ENCODE assay signal across 36 cellular contexts in genomic region chr5:88118179-88118578, GRCh38.
"Had no signal": no experiment of that assay in that cellular context is flagged by ENCODE, and none has a peak within 500 bp of the region (broad histone marks: within the 10 kb centered on the region; RNA-seq: fewer than 3 reads in every experiment).

No MANE protein-coding gene starts in this region.

- H3K36me3 ChIP-seq: adrenal gland, brain microvascular endothelial cell, breast epithelium had no signal

- ATAC-seq: activated CD4-positive, alpha-beta T cell treated with anti-CD3 and anti-CD28 coated beads for 36 hours; activated CD4-positive, CD25-positive, alpha-beta regulatory T cell treated with anti-CD3 and anti-CD28 coated beads, Interleukin-2, amount 50 U/mL, for 24 hours; activated CD8-positive, alpha-beta memory T cell treated with anti-CD3 and anti-CD28 coated beads, Interleukin-2, amount 10 ng/mL, durations not matched to agents 7 days and 5 days; activated CD8-positive, alpha-beta T cell treated with anti-CD3 and anti-CD28 coated beads, Interleukin-2, amount 10 ng/mL, durations not matched to agents 7 days and 5 days; activated naive CD4-positive, alpha-beta T cell treated with anti-CD3 and anti-CD28 coated beads, Interleukin-2, amount 50 U/mL, for 72 hours; body of pancreas had no signal

- H3K27me3 ChIP-seq: adrenal gland, body of pancreas, brain microvascular endothelial cell, breast epithelium had no signal

- H3K4me3 Mint-ChIP-seq: activated CD4-positive, alpha-beta memory T cell treated with anti-CD3 and anti-CD28 coated beads, Interleukin-2, amount 10 ng/mL, durations not matched to agents 7 days and 5 days; activated CD4-positive, alpha-beta T cell treated with anti-CD3 and anti-CD28 coated beads for 36 hours; activated CD4-positive, alpha-beta T cell treated with anti-CD3 and anti-CD28 coated beads, Interleukin-2, amount 10 ng/mL, durations not matched to agents 7 days and 5 days; activated CD8-positive, alpha-beta memory T cell treated with anti-CD3 and anti-CD28 coated beads, Interleukin-2, amount 10 ng/mL, durations not matched to agents 7 days and 5 days; activated CD8-positive, alpha-beta T cell treated with anti-CD3 and anti-CD28 coated beads, Interleukin-2, amount 10 ng/mL, durations not matched to agents 7 days and 5 days; activated naive CD4-positive, alpha-beta T cell treated with anti-CD3 and anti-CD28 coated beads for 36 hours; activated naive CD8-positive, alpha-beta T cell treated with anti-CD3 and anti-CD28 coated beads for 36 hours; activated T-cell treated with anti-CD3 and anti-CD28 coated beads, Interleukin-2, amount 50 U/mL, for 24 hours; T-helper 1 cell treated with Interleukin-12 subunit alpha and Interleukin-12 subunit beta and Interleukin-4 antibody, amounts not matched to agents 30 μg/mL and 1 μg/mL, for 36 hours; T-helper 2 cell treated with Interferon-gamma antibody and Interleukin-4, amounts not matched to agents 5 μg/mL and 100 μg/mL, for 36 hours had no signal

- H3K4me3 ChIP-seq: adrenal gland, body of pancreas, breast epithelium had no signal

- H3K4me1 Mint-ChIP-seq: activated CD4-positive, alpha-beta memory T cell treated with anti-CD3 and anti-CD28 coated beads, Interleukin-2, amount 10 ng/mL, durations not matched to agents 7 days and 5 days; activated CD4-positive, alpha-beta T cell treated with anti-CD3 and anti-CD28 coated beads for 36 hours; activated CD4-positive, alpha-beta T cell treated with anti-CD3 and anti-CD28 coated beads, Interleukin-2, amount 10 ng/mL, durations not matched to agents 7 days and 5 days; activated CD8-positive, alpha-beta memory T cell treated with anti-CD3 and anti-CD28 coated beads, Interleukin-2, amount 10 ng/mL, durations not matched to agents 7 days and 5 days; activated naive CD8-positive, alpha-beta T cell treated with anti-CD3 and anti-CD28 coated beads for 36 hours had no signal

- DNase-seq: activated CD4-positive, alpha-beta memory T cell treated with anti-CD3 and anti-CD28 coated beads, Interleukin-2, amount 10 ng/mL, durations not matched to agents 7 days and 5 days; activated CD4-positive, alpha-beta T cell treated with anti-CD3 and anti-CD28 coated beads for 1 hour; activated CD4-positive, alpha-beta T cell treated with anti-CD3 and anti-CD28 coated beads for 36 hours; activated CD4-positive, alpha-beta T cell treated with anti-CD3 and anti-CD28 coated beads for 48 hours; activated CD4-positive, alpha-beta T cell treated with anti-CD3 and anti-CD28 coated beads, Interleukin-2, amount 10 ng/mL, durations not matched to agents 7 days and 5 days; activated CD4-positive, alpha-beta T cell treated with anti-CD3 and anti-CD28 coated beads, Interleukin-2, amount 50 U/mL, for 48 hours; activated CD4-positive, CD25-positive, alpha-beta regulatory T cell; activated CD8-positive, alpha-beta memory T cell treated with anti-CD3 and anti-CD28 coated beads for 24 hours; activated CD8-positive, alpha-beta memory T cell treated with anti-CD3 and anti-CD28 coated beads, Interleukin-2, amount 10 ng/mL, durations not matched to agents 7 days and 5 days; activated CD8-positive, alpha-beta memory T cell treated with anti-CD3 and anti-CD28 coated beads, Interleukin-2, amount 50 U/mL, for 48 hours; activated CD8-positive, alpha-beta T cell treated with anti-CD3 and anti-CD28 coated beads, Interleukin-2, amount 10 ng/mL, durations not matched to agents 7 days and 5 days; activated effector memory CD4-positive, alpha-beta T cell treated with anti-CD3 and anti-CD28 coated beads, Interleukin-2, amount 50 U/mL, for 16 hours; activated gamma-delta T cell treated with Interleukin-2 at 50 U/mL for 16 hours; activated naive CD4-positive, alpha-beta T cell; activated naive CD4-positive, alpha-beta T cell treated with anti-CD3 and anti-CD28 coated beads for 36 hours; activated naive CD4-positive, alpha-beta T cell treated with anti-CD3 and anti-CD28 coated beads, Interleukin-2, amount 50 U/mL, for 16 hours; activated naive CD8-positive, alpha-beta T cell treated with anti-CD3 and anti-CD28 coated beads for 36 hours; activated T-cell treated with anti-CD3 and anti-CD28 coated beads, Interleukin-2, amount 50 U/mL, for 24 hours; activated T-cell treated with anti-CD3 and anti-CD28 coated beads, Interleukin-2, amount 50 U/mL, for 48 hours; adrenal gland; amniotic stem cell; aorta; body of pancreas; brain microvascular endothelial cell; central memory CD4-positive, alpha-beta T cell; T-helper 2 cell; T-helper 9 cell had no signal

- H3K4me1 ChIP-seq: adrenal gland, body of pancreas, breast epithelium had no signal

- FAIRE-seq: astrocyte, colon, TTC549 had no signal

- H3K9me3 Mint-ChIP-seq: activated CD4-positive, alpha-beta memory T cell treated with anti-CD3 and anti-CD28 coated beads, Interleukin-2, amount 10 ng/mL, durations not matched to agents 7 days and 5 days; activated CD4-positive, alpha-beta T cell treated with anti-CD3 and anti-CD28 coated beads, Interleukin-2, amount 10 ng/mL, durations not matched to agents 7 days and 5 days; activated naive CD4-positive, alpha-beta T cell treated with anti-CD3 and anti-CD28 coated beads for 36 hours; T-helper 1 cell treated with Interleukin-12 subunit alpha and Interleukin-12 subunit beta and Interleukin-4 antibody, amounts not matched to agents 30 μg/mL and 1 μg/mL, for 36 hours; T-helper 2 cell treated with Interferon-gamma antibody and Interleukin-4, amounts not matched to agents 5 μg/mL and 100 μg/mL, for 36 hours had no signal

- H3K27ac ChIP-seq: adrenal gland, body of pancreas, brain microvascular endothelial cell, breast epithelium, VCaP had no signal

- H3K27ac Mint-ChIP-seq: activated CD4-positive, alpha-beta memory T cell treated with anti-CD3 and anti-CD28 coated beads, Interleukin-2, amount 10 ng/mL, durations not matched to agents 7 days and 5 days; activated CD4-positive, alpha-beta T cell treated with anti-CD3 and anti-CD28 coated beads for 36 hours; activated CD4-positive, alpha-beta T cell treated with anti-CD3 and anti-CD28 coated beads, Interleukin-2, amount 10 ng/mL, durations not matched to agents 7 days and 5 days; activated CD8-positive, alpha-beta memory T cell treated with anti-CD3 and anti-CD28 coated beads, Interleukin-2, amount 10 ng/mL, durations not matched to agents 7 days and 5 days; activated CD8-positive, alpha-beta T cell treated with anti-CD3 and anti-CD28 coated beads, Interleukin-2, amount 10 ng/mL, durations not matched to agents 7 days and 5 days; activated naive CD4-positive, alpha-beta T cell treated with anti-CD3 and anti-CD28 coated beads for 36 hours; activated naive CD4-positive, alpha-beta T cell treated with anti-CD3 and anti-CD28 coated beads, Interleukin-2, amount 50 U/mL, for 72 hours; activated naive CD8-positive, alpha-beta T cell treated with anti-CD3 and anti-CD28 coated beads for 36 hours; activated T-cell treated with anti-CD3 and anti-CD28 coated beads, Interleukin-2, amount 50 U/mL, for 24 hours; T-helper 1 cell treated with Interleukin-12 subunit alpha and Interleukin-12 subunit beta and Interleukin-4 antibody, amounts not matched to agents 30 μg/mL and 1 μg/mL, for 36 hours; T-helper 2 cell treated with Interferon-gamma antibody and Interleukin-4, amounts not matched to agents 5 μg/mL and 100 μg/mL, for 36 hours had no signal

- H3K9me3 ChIP-seq: adrenal gland, body of pancreas, breast epithelium had no signal

- H3K36me3 Mint-ChIP-seq: activated CD8-positive, alpha-beta memory T cell treated with anti-CD3 and anti-CD28 coated beads, Interleukin-2, amount 10 ng/mL, durations not matched to agents 7 days and 5 days; activated naive CD8-positive, alpha-beta T cell treated with anti-CD3 and anti-CD28 coated beads for 36 hours had no signal
